ENCODE assay signal across 9 cellular contexts in the genomic region with DNA sequence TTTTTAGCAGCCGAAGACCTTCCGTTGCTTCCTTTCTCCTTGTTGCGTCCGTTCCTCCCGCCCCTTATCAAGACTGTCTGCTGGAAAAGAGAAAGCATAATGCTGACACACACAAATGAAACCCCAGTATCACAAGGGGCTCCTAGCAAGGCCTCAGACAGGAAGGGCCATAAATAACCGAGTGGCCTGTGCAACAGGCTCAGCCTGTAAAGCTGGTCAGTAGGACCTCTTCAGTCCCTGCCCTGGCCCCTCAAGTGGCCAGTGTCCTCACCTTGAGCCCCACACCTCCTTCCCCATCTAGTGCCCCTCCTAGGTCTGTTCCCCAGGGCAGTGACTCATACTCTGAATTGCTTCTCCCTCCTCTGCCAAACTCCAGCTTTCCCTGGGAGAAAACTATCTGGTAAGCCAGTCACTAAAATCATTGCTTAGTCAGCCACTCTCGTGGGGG.
DNase-seq lines count a peak whose midpoint lies in the region; ATAC-seq, FAIRE-seq and TF ChIP-seq lines count a peak whose summit lies in the region.
"Had no signal": no experiment of that assay in that cellular context is flagged by ENCODE, and none has a peak within 500 bp of the region (broad histone marks: within the 10 kb centered on the region; RNA-seq: fewer than 3 reads in every experiment).

No MANE protein-coding gene starts in this region.

- H2AFZ ChIP-seq in astrocyte (ENCODE audit: low read depth, low read length), result peak overlapping the region; percentile 53

- peak overlapping the region; percentile 63 for H3K27ac Mint-ChIP-seq in astrocyte (ENCODE audit: unreplicated experiment)
- H3K27ac Mint-ChIP-seq in stimulated activated naive B cell treated with anti-CD40 and anti-IgM and Interleukin-4, amounts not matched to agents 10 μg/mL and 1 μg/mL and 100 μg/mL, for 72 hours, result peak overlapping the region; percentile 7

- H3K36me3 Mint-ChIP-seq in astrocyte (ENCODE audit: low read depth, unreplicated experiment), result no peaks in the 10 kb centered on the region
- peaks cover 0 to 2% of the 10 kb centered on the region in 2 donors for H3K36me3 Mint-ChIP-seq in stimulated activated naive B cell treated with anti-CD40 and anti-IgM and Interleukin-4, amounts not matched to agents 10 μg/mL and 1 μg/mL and 100 μg/mL, for 72 hours

- H3K79me2 ChIP-seq in astrocyte (ENCODE audit: insufficient read depth, low read length), result no peaks in the 10 kb centered on the region

- H3K27me3 Mint-ChIP-seq in astrocyte (ENCODE audit: low read depth, unreplicated experiment), result no peaks in the 10 kb centered on the region
- H3K27me3 Mint-ChIP-seq in stimulated activated naive B cell treated with anti-CD40 and anti-IgM and Interleukin-4, amounts not matched to agents 10 μg/mL and 1 μg/mL and 100 μg/mL, for 72 hours, result peaks cover 7 to 9% of the 10 kb centered on the region in 2 donors

- H3K4me3 Mint-ChIP-seq in astrocyte (ENCODE audit: unreplicated experiment), result no peak overlapping the region
- H3K4me3 Mint-ChIP-seq in stimulated activated naive B cell treated with anti-CD40 and anti-IgM and Interleukin-4, amounts not matched to agents 10 μg/mL and 1 μg/mL and 100 μg/mL, for 72 hours, result no peak overlapping the region

- peaks cover 12% of the 10 kb centered on the region for H3K4me1 Mint-ChIP-seq in astrocyte (ENCODE audit: low read depth, unreplicated experiment)
- peaks cover 3 to 4% of the 10 kb centered on the region in 2 donors for H3K4me1 Mint-ChIP-seq in stimulated activated naive B cell treated with anti-CD40 and anti-IgM and Interleukin-4, amounts not matched to agents 10 μg/mL and 1 μg/mL and 100 μg/mL, for 72 hours

- no peak for TF ChIP-seq CTCF in astrocyte (IDR thresholded peaks at IDR 0.05; ENCODE audit: insufficient read depth, low read depth, low read length)

- no peaks in the 10 kb centered on the region for H3K9me3 Mint-ChIP-seq in astrocyte (ENCODE audit: unreplicated experiment)
- peaks cover 1 to 3% of the 10 kb centered on the region in 2 donors for H3K9me3 Mint-ChIP-seq in stimulated activated naive B cell treated with anti-CD40 and anti-IgM and Interleukin-4, amounts not matched to agents 10 μg/mL and 1 μg/mL and 100 μg/mL, for 72 hours

- H4K20me1 ChIP-seq in astrocyte (ENCODE audit: insufficient read depth, low read length), result no peaks in the 10 kb centered on the region

- H3K4me2 ChIP-seq in astrocyte (ENCODE audit: low read length), result peak overlapping the region; percentile 56

- peak; percentile 37 for FAIRE-seq in astrocyte (lab: Jason Lieb, UNC)

- no peaks in the 10 kb centered on the region for H3K36me3 ChIP-seq in astrocyte (ENCODE audit: insufficient read depth, low read length)

- no peaks in the 10 kb centered on the region for H3K27me3 ChIP-seq in astrocyte (ENCODE audit: insufficient read depth, low read length)

- no peaks in the 10 kb centered on the region for H3K9me3 ChIP-seq in astrocyte (ENCODE audit: insufficient read depth, low read depth, low read length)

- ATAC-seq in GM21786 (IDR thresholded peaks at IDR 0.05; ENCODE audit: unreplicated experiment) (peak; percentile 60), GM18861 (IDR thresholded peaks at IDR 0.05; ENCODE audit: unreplicated experiment) (no peak), GM21737 (IDR thresholded peaks at IDR 0.05; ENCODE audit: unreplicated experiment) (no peak)
- ATAC-seq in stimulated activated naive B cell treated with anti-CD40 and anti-IgM and Interleukin-4, amounts not matched to agents 10 μg/mL and 1 μg/mL and 100 μg/mL, for 72 hours (replicated peaks), result no peak

- H3K4me3 ChIP-seq in astrocyte (ENCODE audit: insufficient read depth, low read depth, low read length), result no peak overlapping the region

- H3K27ac ChIP-seq in astrocyte (ENCODE audit: low read depth, low read length), result no peak overlapping the region

- peaks cover 6% of the 10 kb centered on the region for H3K4me1 ChIP-seq in astrocyte (ENCODE audit: insufficient read depth, low read length)

- DNase-seq in astrocyte (ENCODE audit: low read depth) (peak; percentile 66), hippocampal formation (lab: John Stamatoyannopoulos, UW) (peak; percentile 12 to 16), SHP77 treated with DMSO at 0.1 percent for 48 hours (lab: John Stamatoyannopoulos, UW) (no peak), NCI-H1436 (lab: John Stamatoyannopoulos, UW) (no peak)
- DNase-seq in stimulated activated naive B cell treated with anti-CD40 and anti-IgM and Interleukin-4, amounts not matched to agents 10 μg/mL and 1 μg/mL and 100 μg/mL, for 72 hours, result no peak
- DNase-seq: activated effector memory CD4-positive, alpha-beta T cell treated with Interleukin-2 at 50 U/mL for 16 hours had no signal

- peak overlapping the region; percentile 14 for H3K9ac ChIP-seq in astrocyte (ENCODE audit: low read length)

Comparison
In these comparisons a context has a peak if more than half of its experiments do, and no peak if none do; other contexts are left out.
1. DNase-seq: peak in astrocyte (single experiment) and hippocampal formation (2 of 2); none in stimulated activated naive B cell treated with anti-CD40 and anti-IgM and Interleukin-4, amounts not matched to agents 10 μg/mL and 1 μg/mL and 100 μg/mL, for 72 hours (single experiment), SHP77 treated with DMSO at 0.1 percent for 48 hours (single experiment) and NCI-H1436 (single experiment).